Comparison of ENCODE assay signal across 1 cellular context in the genomic region with DNA sequence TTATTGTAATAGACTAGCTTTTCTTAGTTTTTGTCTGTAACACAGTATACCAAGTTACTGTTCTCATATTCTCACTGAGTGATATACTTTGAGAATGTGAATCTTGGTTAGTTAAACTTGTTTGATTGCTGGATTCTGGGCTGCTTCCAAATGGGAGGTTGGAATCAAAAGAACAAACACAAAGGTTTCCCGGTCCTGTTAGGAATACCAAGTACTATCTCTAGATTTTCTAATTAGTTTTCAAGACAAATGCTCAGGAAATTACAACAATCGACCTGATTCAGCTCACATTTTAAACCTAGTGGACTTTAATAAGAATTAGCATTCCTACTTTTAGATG.
TF ChIP-seq lines count a peak whose summit lies in the region.

No MANE protein-coding gene starts in this region.

TF ChIP-seq in A549, 52 proteins besides CTCF, POLR2A, EP300 and RAD21 (continued from another document):
- TF ChIP-seq, protein P1, sequence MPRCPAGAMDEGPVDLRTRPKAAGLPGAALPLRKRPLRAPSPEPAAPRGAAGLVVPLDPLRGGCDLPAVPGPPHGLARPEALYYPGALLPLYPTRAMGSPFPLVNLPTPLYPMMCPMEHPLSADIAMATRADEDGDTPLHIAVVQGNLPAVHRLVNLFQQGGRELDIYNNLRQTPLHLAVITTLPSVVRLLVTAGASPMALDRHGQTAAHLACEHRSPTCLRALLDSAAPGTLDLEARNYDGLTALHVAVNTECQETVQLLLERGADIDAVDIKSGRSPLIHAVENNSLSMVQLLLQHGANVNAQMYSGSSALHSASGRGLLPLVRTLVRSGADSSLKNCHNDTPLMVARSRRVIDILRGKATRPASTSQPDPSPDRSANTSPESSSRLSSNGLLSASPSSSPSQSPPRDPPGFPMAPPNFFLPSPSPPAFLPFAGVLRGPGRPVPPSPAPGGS (IDR thresholded peaks at IDR 0.05) = no peak
- TF ChIP-seq HEYL (CRISPR knock-in tag; IDR thresholded peaks at IDR 0.05) (no peak), CBX8 (IDR thresholded peaks at IDR 0.05) (no peak), FOSB (CRISPR knock-in tag; IDR thresholded peaks at IDR 0.05) (no peak), SREBF2 (IDR thresholded peaks at IDR 0.05) (no peak), TP53 (CRISPR knock-in tag; IDR thresholded peaks at IDR 0.05) (no peak), FOXS1 (CRISPR knock-in tag; IDR thresholded peaks at IDR 0.05) (no peak), ZC3H11A (IDR thresholded peaks at IDR 0.05) (no peak), MAFK (IDR thresholded peaks at IDR 0.05; ENCODE audit: partially characterized antibody) (no peak), CBX2 (IDR thresholded peaks at IDR 0.05; ENCODE audit: borderline replicate concordance, low read depth) (no peak), EHMT2 (IDR thresholded peaks at IDR 0.05; ENCODE audit: low read depth) (no peak), RARB (CRISPR knock-in tag; IDR thresholded peaks at IDR 0.05) (no peak), POLR2AphosphoS2 (conservative IDR thresholded peaks at IDR 0.05; ENCODE audit: low read length) (no peak)
- TF ChIP-seq, protein P2, sequence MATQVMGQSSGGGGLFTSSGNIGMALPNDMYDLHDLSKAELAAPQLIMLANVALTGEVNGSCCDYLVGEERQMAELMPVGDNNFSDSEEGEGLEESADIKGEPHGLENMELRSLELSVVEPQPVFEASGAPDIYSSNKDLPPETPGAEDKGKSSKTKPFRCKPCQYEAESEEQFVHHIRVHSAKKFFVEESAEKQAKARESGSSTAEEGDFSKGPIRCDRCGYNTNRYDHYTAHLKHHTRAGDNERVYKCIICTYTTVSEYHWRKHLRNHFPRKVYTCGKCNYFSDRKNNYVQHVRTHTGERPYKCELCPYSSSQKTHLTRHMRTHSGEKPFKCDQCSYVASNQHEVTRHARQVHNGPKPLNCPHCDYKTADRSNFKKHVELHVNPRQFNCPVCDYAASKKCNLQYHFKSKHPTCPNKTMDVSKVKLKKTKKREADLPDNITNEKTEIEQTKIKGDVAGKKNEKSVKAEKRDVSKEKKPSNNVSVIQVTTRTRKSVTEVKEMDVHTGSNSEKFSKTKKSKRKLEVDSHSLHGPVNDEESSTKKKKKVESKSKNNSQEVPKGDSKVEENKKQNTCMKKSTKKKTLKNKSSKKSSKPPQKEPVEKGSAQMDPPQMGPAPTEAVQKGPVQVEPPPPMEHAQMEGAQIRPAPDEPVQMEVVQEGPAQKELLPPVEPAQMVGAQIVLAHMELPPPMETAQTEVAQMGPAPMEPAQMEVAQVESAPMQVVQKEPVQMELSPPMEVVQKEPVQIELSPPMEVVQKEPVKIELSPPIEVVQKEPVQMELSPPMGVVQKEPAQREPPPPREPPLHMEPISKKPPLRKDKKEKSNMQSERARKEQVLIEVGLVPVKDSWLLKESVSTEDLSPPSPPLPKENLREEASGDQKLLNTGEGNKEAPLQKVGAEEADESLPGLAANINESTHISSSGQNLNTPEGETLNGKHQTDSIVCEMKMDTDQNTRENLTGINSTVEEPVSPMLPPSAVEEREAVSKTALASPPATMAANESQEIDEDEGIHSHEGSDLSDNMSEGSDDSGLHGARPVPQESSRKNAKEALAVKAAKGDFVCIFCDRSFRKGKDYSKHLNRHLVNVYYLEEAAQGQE (IDR thresholded peaks at IDR 0.05) = no peak
- TF ChIP-seq, protein P3, sequence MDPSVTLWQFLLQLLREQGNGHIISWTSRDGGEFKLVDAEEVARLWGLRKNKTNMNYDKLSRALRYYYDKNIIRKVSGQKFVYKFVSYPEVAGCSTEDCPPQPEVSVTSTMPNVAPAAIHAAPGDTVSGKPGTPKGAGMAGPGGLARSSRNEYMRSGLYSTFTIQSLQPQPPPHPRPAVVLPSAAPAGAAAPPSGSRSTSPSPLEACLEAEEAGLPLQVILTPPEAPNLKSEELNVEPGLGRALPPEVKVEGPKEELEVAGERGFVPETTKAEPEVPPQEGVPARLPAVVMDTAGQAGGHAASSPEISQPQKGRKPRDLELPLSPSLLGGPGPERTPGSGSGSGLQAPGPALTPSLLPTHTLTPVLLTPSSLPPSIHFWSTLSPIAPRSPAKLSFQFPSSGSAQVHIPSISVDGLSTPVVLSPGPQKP (IDR thresholded peaks at IDR 0.05; ENCODE audit: low read depth, low read length) = no peak
